Comparison of ENCODE assay signal across 1 cellular context in genomic region chr3:126517986-126518778, GRCh38.
TF ChIP-seq lines count a peak whose summit lies in the region.

No MANE protein-coding gene starts in this region.

TF ChIP-seq in H1, 55 proteins besides CTCF, POLR2A, EP300 and RAD21:
- TF ChIP-seq SUZ12 (IDR thresholded peaks at IDR 0.05; ENCODE audit: low read length) (no peak), KDM4A (IDR thresholded peaks at IDR 0.05; ENCODE audit: low read depth, low read length, severe bottlenecking) (no peak), MAFK (IDR thresholded peaks at IDR 0.05; ENCODE audit: low read depth, low read length) (no peak), SIN3A (conservative IDR thresholded peaks at IDR 0.05 in 1 of 2, IDR thresholded peaks at IDR 0.05 in 1 of 2; ENCODE audit: low read depth in 1 of 2, low read length in 2 of 2) (no peak), GTF2F1 (IDR thresholded peaks at IDR 0.05; ENCODE audit: borderline replicate concordance, low read depth, low read length) (no peak), CBX5 (IDR thresholded peaks at IDR 0.05; ENCODE audit: low read depth, low read length) (no peak), ASH2L (IDR thresholded peaks at IDR 0.05; ENCODE audit: low read length) (no peak), RNF2 (IDR thresholded peaks at IDR 0.05; ENCODE audit: borderline replicate concordance, low read depth, low read length, missing control alignments, poor library complexity, severe bottlenecking) (no peak), KDM5A (IDR thresholded peaks at IDR 0.05; ENCODE audit: low read length) (no peak)
- TF ChIP-seq, protein P1, sequence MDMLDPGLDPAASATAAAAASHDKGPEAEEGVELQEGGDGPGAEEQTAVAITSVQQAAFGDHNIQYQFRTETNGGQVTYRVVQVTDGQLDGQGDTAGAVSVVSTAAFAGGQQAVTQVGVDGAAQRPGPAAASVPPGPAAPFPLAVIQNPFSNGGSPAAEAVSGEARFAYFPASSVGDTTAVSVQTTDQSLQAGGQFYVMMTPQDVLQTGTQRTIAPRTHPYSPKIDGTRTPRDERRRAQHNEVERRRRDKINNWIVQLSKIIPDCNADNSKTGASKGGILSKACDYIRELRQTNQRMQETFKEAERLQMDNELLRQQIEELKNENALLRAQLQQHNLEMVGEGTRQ (IDR thresholded peaks at IDR 0.05; ENCODE audit: low read length), result no peak
